Comparison of ENCODE assay signal across 13 cellular contexts in the genomic region with DNA sequence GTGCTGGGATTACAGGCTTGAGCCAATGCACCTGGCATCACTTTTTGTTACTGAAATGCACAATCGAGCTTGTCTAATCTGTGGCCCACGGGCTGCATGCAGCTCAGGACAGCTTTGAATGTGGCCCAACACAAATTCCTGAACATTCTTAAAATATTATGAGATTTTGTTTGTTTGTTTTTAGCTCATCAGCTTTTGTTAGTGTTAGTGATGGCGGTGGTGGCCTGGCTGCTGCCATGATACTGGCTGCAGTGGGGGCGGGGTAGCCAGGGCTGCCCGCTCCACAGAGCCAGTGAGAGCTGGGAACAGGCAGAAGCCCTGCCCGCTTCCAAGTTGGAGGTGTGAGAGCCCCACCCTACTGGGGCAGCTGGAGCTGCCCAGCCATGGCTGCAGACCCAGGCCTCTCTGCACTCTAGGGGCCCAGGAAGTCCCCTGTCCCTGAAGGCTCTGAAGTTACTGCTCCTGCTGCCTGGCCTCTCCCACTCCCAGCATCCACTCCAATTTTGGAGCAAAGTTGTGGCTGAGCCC.
DNase-seq lines count a peak whose midpoint lies in the region; ATAC-seq and TF ChIP-seq lines count a peak whose summit lies in the region.
"Had no signal": no experiment of that assay in that cellular context is flagged by ENCODE, and none has a peak within 500 bp of the region (broad histone marks: within the 10 kb centered on the region; RNA-seq: fewer than 3 reads in every experiment).

No MANE protein-coding gene starts in this region.

- peak overlapping the region; percentile 50 for H4K8ac ChIP-seq in mesenchymal stem cell (ENCODE audit: low read length)

- H3K27me3 Mint-ChIP-seq in WTC11 (ENCODE audit: low read depth) (peaks cover 32% of the 10 kb centered on the region), type B pancreatic cell (peaks cover 44% of the 10 kb centered on the region)
- H3K27me3 Mint-ChIP-seq in stimulated activated memory B cell treated with anti-CD40 and anti-IgM and Interleukin-4, amounts not matched to agents 10 μg/mL and 1 μg/mL and 100 μg/mL, for 72 hours, result peaks cover 61% of the 10 kb centered on the region

- TF ChIP-seq CTCF in WTC11 (IDR thresholded peaks at IDR 0.05) (no peak), type B pancreatic cell (conservative IDR thresholded peaks at IDR 0.05) (no peak)

- peak overlapping the region in 1 of 2 experiments; percentile 37 for H3K18ac ChIP-seq in mesenchymal stem cell (ENCODE audit: low read depth in 1 of 2, low read length in 2 of 2)

- no peak overlapping the region for H3K23ac ChIP-seq in mesenchymal stem cell (ENCODE audit: low read length in 2 of 2)

- no peak overlapping the region for H3K14ac ChIP-seq in mesenchymal stem cell (ENCODE audit: low read length in 2 of 2)

- peaks cover 18% of the 10 kb centered on the region for H3K4me1 ChIP-seq in mesenchymal stem cell (ENCODE audit: control insufficient read depth, insufficient read depth, low read depth, low read length)

- no peak overlapping the region for H2BK12ac ChIP-seq in mesenchymal stem cell (ENCODE audit: low read length in 2 of 2)

- peak; percentile 81 for ATAC-seq in WTC11
- ATAC-seq in stimulated activated memory B cell treated with anti-CD40 and anti-IgM and Interleukin-4, amounts not matched to agents 10 μg/mL and 1 μg/mL and 100 μg/mL, for 72 hours, result peak; percentile 32
- ATAC-seq in GM21360 (IDR thresholded peaks at IDR 0.05; ENCODE audit: unreplicated experiment), result no peak
- ATAC-seq: A549, HepG2 had no signal

- no peaks in the 10 kb centered on the region for H3K36me3 Mint-ChIP-seq in WTC11
- no peaks in the 10 kb centered on the region for H3K36me3 Mint-ChIP-seq in stimulated activated memory B cell treated with anti-CD40 and anti-IgM and Interleukin-4, amounts not matched to agents 10 μg/mL and 1 μg/mL and 100 μg/mL, for 72 hours
- H3K36me3 Mint-ChIP-seq in type B pancreatic cell, result no peaks in the 10 kb centered on the region
- H3K36me3 Mint-ChIP-seq: CD4-positive, alpha-beta memory T cell had no signal

- H3K4me2 ChIP-seq in mesenchymal stem cell (ENCODE audit: low read length, poor library complexity, severe bottlenecking), result no peak overlapping the region
- H3K4me2 ChIP-seq: A549 had no signal

- peak overlapping the region; percentile 85 for H2BK15ac ChIP-seq in mesenchymal stem cell (ENCODE audit: low read depth, poor library complexity, severe bottlenecking)

- peaks cover 1% of the 10 kb centered on the region; the same call in 1 of the 2 replicates for H3K27me3 ChIP-seq in H7 (ENCODE audit: control insufficient read depth, insufficient read depth, low read length)
- peaks cover 0 to 32% of the 10 kb centered on the region in 2 experiments for H3K27me3 ChIP-seq in mesenchymal stem cell (ENCODE audit: control insufficient read depth in 1 of 2, insufficient read depth in 1 of 2, low read length in 2 of 2)
- H3K27me3 ChIP-seq: BE2C had no signal

- H3K9me3 ChIP-seq in mesenchymal stem cell (ENCODE audit: control insufficient read depth, low read length), result no peaks in the 10 kb centered on the region
- H3K9me3 ChIP-seq: A549, BE2C had no signal

- H2BK5ac ChIP-seq in mesenchymal stem cell (ENCODE audit: low read depth, low read length, poor library complexity, severe bottlenecking), result no peak overlapping the region

- peak overlapping the region; percentile 53 for H2AK5ac ChIP-seq in mesenchymal stem cell (ENCODE audit: low read length, severe bottlenecking)

- H3K4me1 Mint-ChIP-seq in WTC11, result peaks cover 5% of the 10 kb centered on the region
- H3K4me1 Mint-ChIP-seq in stimulated activated memory B cell treated with anti-CD40 and anti-IgM and Interleukin-4, amounts not matched to agents 10 μg/mL and 1 μg/mL and 100 μg/mL, for 72 hours, result no peaks in the 10 kb centered on the region
- peaks cover 5% of the 10 kb centered on the region for H3K4me1 Mint-ChIP-seq in type B pancreatic cell (ENCODE audit: unreplicated experiment)
- H3K4me1 Mint-ChIP-seq: CD4-positive, alpha-beta memory T cell had no signal

- DNase-seq in H7, result peak; percentile 42
- DNase-seq in WTC11 (ENCODE audit: low spot score), result peak; percentile 24
- no peak for DNase-seq in mesenchymal stem cell
- no peak for DNase-seq in NCI-H187 (lab: John Stamatoyannopoulos, UW)
- no peak for DNase-seq in type B pancreatic cell (ENCODE audit: extremely low spot score, unreplicated experiment)
- DNase-seq: BE2C; CD4-positive, alpha-beta memory T cell; DMS79 had no signal

- H3K4ac ChIP-seq in mesenchymal stem cell (ENCODE audit: low read depth in 1 of 2, low read length in 2 of 2), result peak overlapping the region in 1 of 2 experiments; percentile 37

- peak overlapping the region; percentile 54 for H4K91ac ChIP-seq in mesenchymal stem cell (ENCODE audit: low read length)

- H3K27ac Mint-ChIP-seq in WTC11 (no peak overlapping the region), type B pancreatic cell (no peak overlapping the region)
- no peak overlapping the region for H3K27ac Mint-ChIP-seq in stimulated activated memory B cell treated with anti-CD40 and anti-IgM and Interleukin-4, amounts not matched to agents 10 μg/mL and 1 μg/mL and 100 μg/mL, for 72 hours
- H3K27ac Mint-ChIP-seq: CD4-positive, alpha-beta memory T cell had no signal

- H3K27ac ChIP-seq in mesenchymal stem cell (ENCODE audit: low read length, poor library complexity, severe bottlenecking), result no peak overlapping the region
- H3K27ac ChIP-seq: A549, C4-2B had no signal

- no peak overlapping the region for H2BK120ac ChIP-seq in mesenchymal stem cell (ENCODE audit: low read depth, low read length)

- H3K4me3 ChIP-seq in H7 (ENCODE audit: insufficient read depth, low read depth, low read length) (no peak overlapping the region), mesenchymal stem cell (ENCODE audit: insufficient read depth in 1 of 2, low read depth in 1 of 2, low read length in 2 of 2) (no peak overlapping the region)
- H3K4me3 ChIP-seq: A549 had no signal

- POLR2A ChIA-PET in WTC11 (lab: Charles Lee), result no interaction called here

- no peaks in the 10 kb centered on the region for H3K79me1 ChIP-seq in mesenchymal stem cell (replicated peaks; ENCODE audit: low read length, poor library complexity, severe bottlenecking)

- CTCF ChIA-PET in WTC11 (lab: Charles Lee), result interaction anchor here (0.7 to 1.1 kb wide), 3 partner anchors 54 to 232 kb away, joined by 3 read pairs; no protein-coding TSS in a partner anchor

- no peak overlapping the region for H3K4me3 Mint-ChIP-seq in WTC11
- no peak overlapping the region for H3K4me3 Mint-ChIP-seq in stimulated activated memory B cell treated with anti-CD40 and anti-IgM and Interleukin-4, amounts not matched to agents 10 μg/mL and 1 μg/mL and 100 μg/mL, for 72 hours
- no peak overlapping the region for H3K4me3 Mint-ChIP-seq in type B pancreatic cell

- H3K9ac ChIP-seq in mesenchymal stem cell (ENCODE audit: low read length), result no peak overlapping the region

- H3K9me3 Mint-ChIP-seq in WTC11 (no peaks in the 10 kb centered on the region), type B pancreatic cell (no peaks in the 10 kb centered on the region)
- peaks cover 2% of the 10 kb centered on the region for H3K9me3 Mint-ChIP-seq in stimulated activated memory B cell treated with anti-CD40 and anti-IgM and Interleukin-4, amounts not matched to agents 10 μg/mL and 1 μg/mL and 100 μg/mL, for 72 hours
- H3K9me3 Mint-ChIP-seq: CD4-positive, alpha-beta memory T cell had no signal

- 79% methylated on average over 5 of the region's 6 CpGs for WGBS in mesenchymal stem cell

- H2AFZ ChIP-seq in mesenchymal stem cell (ENCODE audit: low read depth, low read length), result no peak overlapping the region

- H3K36me3 ChIP-seq in H7 (replicated peaks; ENCODE audit: control insufficient read depth, insufficient read depth, low read length) (no peaks in the 10 kb centered on the region), mesenchymal stem cell (ENCODE audit: control insufficient read depth in 1 of 2, insufficient read depth in 2 of 2, low read depth in 1 of 2, low read length in 2 of 2) (no peaks in the 10 kb centered on the region)
- H3K36me3 ChIP-seq: BE2C had no signal

TF ChIP-seq in WTC11, 78 proteins besides CTCF, POLR2A, EP300 and RAD21 (continues in another document):
- TF ChIP-seq ZBTB21 (CRISPR knock-in tag; IDR thresholded peaks at IDR 0.05; ENCODE audit: borderline replicate concordance), result no peak
- no peak for TF ChIP-seq NFE2L1 (CRISPR knock-in tag; IDR thresholded peaks at IDR 0.05)
- no peak for TF ChIP-seq MYBL2 (CRISPR knock-in tag; IDR thresholded peaks at IDR 0.05)
- TF ChIP-seq FOXP1 (CRISPR knock-in tag; IDR thresholded peaks at IDR 0.05; ENCODE audit: borderline replicate concordance), result no peak
- no peak for TF ChIP-seq TEAD4 (CRISPR knock-in tag; IDR thresholded peaks at IDR 0.05)
- no peak for TF ChIP-seq ZMAT4 (CRISPR knock-in tag; IDR thresholded peaks at IDR 0.05)
- no peak for TF ChIP-seq NFYB (CRISPR knock-in tag; conservative IDR thresholded peaks at IDR 0.05; ENCODE audit: low read depth)

Comparison
In these comparisons a context has a peak if more than half of its experiments do, and no peak if none do; other contexts are left out.
1. DNase-seq: peak in H7 (single experiment) and WTC11 (single experiment); none in mesenchymal stem cell (single experiment), NCI-H187 (0 of 2) and type B pancreatic cell (single experiment).